ENCODE assay signal across 8 cellular contexts in genomic region chr19:17074628-17075034, GRCh38. TPM values are rescaled to one million over a fixed set of nuclear protein-coding genes. Genes with fewer than 3 reads are reported as not detected.
DNase-seq lines count a peak whose midpoint lies in the region; ATAC-seq and TF ChIP-seq lines count a peak whose summit lies in the region.

No MANE protein-coding gene starts in this region.

- POLR2A ChIA-PET in T-cell (lab: Charles Lee), result no interaction called here

- no peaks in the 10 kb centered on the region for H3K27me3 Mint-ChIP-seq in activated naive CD4-positive, alpha-beta T cell treated with anti-CD3 and anti-CD28 coated beads for 36 hours (ENCODE audit: low read depth)
- H3K27me3 Mint-ChIP-seq in T-cell (no peaks in the 10 kb centered on the region), glutamatergic neuron (ENCODE audit: unreplicated experiment) (peaks cover 7% of the 10 kb centered on the region)

- peaks cover 51% of the 10 kb centered on the region for H3K4me1 Mint-ChIP-seq in activated naive CD4-positive, alpha-beta T cell treated with anti-CD3 and anti-CD28 coated beads for 36 hours (ENCODE audit: low read depth)
- H3K4me1 Mint-ChIP-seq in T-cell, result peaks cover 51 to 66% (median 66%) of the 10 kb centered on the region in 3 donors
- peaks cover 24% of the 10 kb centered on the region for H3K4me1 Mint-ChIP-seq in glutamatergic neuron (ENCODE audit: low read depth, unreplicated experiment)
- H3K4me1 Mint-ChIP-seq in stimulated activated effector memory CD8-positive, alpha-beta T cell treated with anti-CD3 and anti-CD28 coated beads, Interleukin-12 subunit alpha, Interleukin-12 subunit beta, amount 100 ng/mL, for 72 hours, result peaks cover 77% of the 10 kb centered on the region

- H3K9me3 Mint-ChIP-seq in activated naive CD4-positive, alpha-beta T cell treated with anti-CD3 and anti-CD28 coated beads for 36 hours, result no peaks in the 10 kb centered on the region
- H3K9me3 Mint-ChIP-seq in T-cell (no peaks in the 10 kb centered on the region), glutamatergic neuron (ENCODE audit: unreplicated experiment) (peaks cover 9% of the 10 kb centered on the region)
- H3K9me3 Mint-ChIP-seq in stimulated activated effector memory CD8-positive, alpha-beta T cell treated with anti-CD3 and anti-CD28 coated beads, Interleukin-12 subunit alpha, Interleukin-12 subunit beta, amount 100 ng/mL, for 72 hours, result no peaks in the 10 kb centered on the region

- intact Hi-C loops in activated naive CD4-positive, alpha-beta T cell treated with anti-CD3 and anti-CD28 coated beads for 36 hours (cut with micrococcal nuclease), result loop anchor here (1.0 to 10.0 kb wide), 12 partner anchors 51 to 1947 kb away; partner anchors contain the start of genes BABAM1, BST2, DDA1 and GTPBP3
- intact Hi-C loops in sciatic nerve (cut with DNase I), result loop anchor here (10.0 kb wide), 1 partner anchor 60 kb away; no protein-coding TSS in a partner anchor

- H3K36me3 Mint-ChIP-seq in activated naive CD4-positive, alpha-beta T cell treated with anti-CD3 and anti-CD28 coated beads for 36 hours (ENCODE audit: low read depth), result peaks cover 30% of the 10 kb centered on the region
- H3K36me3 Mint-ChIP-seq in T-cell (peaks cover 7% of the 10 kb centered on the region), glutamatergic neuron (ENCODE audit: unreplicated experiment) (no peaks in the 10 kb centered on the region)
- H3K36me3 Mint-ChIP-seq in stimulated activated effector memory CD8-positive, alpha-beta T cell treated with anti-CD3 and anti-CD28 coated beads, Interleukin-12 subunit alpha, Interleukin-12 subunit beta, amount 100 ng/mL, for 72 hours, result peaks cover 65% of the 10 kb centered on the region

- no peak for DNase-seq in activated naive CD4-positive, alpha-beta T cell treated with anti-CD3 and anti-CD28 coated beads for 36 hours
- no peak for DNase-seq in activated naive CD4-positive, alpha-beta T cell treated with anti-CD3 and anti-CD28 coated beads, Interleukin-2, amount 50 U/mL, for 16 hours
- DNase-seq in T-cell (peak in 2 of 34 experiments; percentile 8 to 14), glutamatergic neuron (no peak), sciatic nerve (ENCODE audit: low spot score) (no peak), H4 (ENCODE audit: low spot score) (no peak)
- DNase-seq in stimulated activated effector memory CD8-positive, alpha-beta T cell treated with anti-CD3 and anti-CD28 coated beads, Interleukin-12 subunit alpha, Interleukin-12 subunit beta, amount 100 ng/mL, for 72 hours (ENCODE audit: low spot score in 2 of 2), result peak in 1 of 2 donors; percentile 53

- CTCF ChIA-PET in activated naive CD4-positive, alpha-beta T cell treated with anti-CD3 and anti-CD28 coated beads for 36 hours (lab: Charles Lee), result interaction anchor here (1.5 kb wide), 1 partner anchor 7 kb away, joined by 5 read pairs; no protein-coding TSS in a partner anchor
- CTCF ChIA-PET in T-cell (lab: Charles Lee), result interaction anchor here in 1 of 2 donors (0.6 to 1.6 kb wide), 3 partner anchors 19 to 999 kb away, joined by 3 read pairs; partner anchors contain the start of gene TPM4

- H3K27ac Mint-ChIP-seq in activated naive CD4-positive, alpha-beta T cell treated with anti-CD3 and anti-CD28 coated beads for 36 hours, result peak overlapping the region; percentile 98
- H3K27ac Mint-ChIP-seq in T-cell (peak overlapping the region; percentile 96 to 97), glutamatergic neuron (ENCODE audit: unreplicated experiment) (peak overlapping the region; percentile 90)
- peak overlapping the region; percentile 95 for H3K27ac Mint-ChIP-seq in stimulated activated effector memory CD8-positive, alpha-beta T cell treated with anti-CD3 and anti-CD28 coated beads, Interleukin-12 subunit alpha, Interleukin-12 subunit beta, amount 100 ng/mL, for 72 hours

- ATAC-seq in T-cell (replicated peaks in 1 of 4) (no peak), HG02623 (IDR thresholded peaks at IDR 0.05; ENCODE audit: unreplicated experiment) (no peak), sciatic nerve (no peak)
- ATAC-seq in stimulated activated effector memory CD8-positive, alpha-beta T cell treated with anti-CD3 and anti-CD28 coated beads, Interleukin-12 subunit alpha, Interleukin-12 subunit beta, amount 100 ng/mL, for 72 hours, result no peak

- no peak for TF ChIP-seq CTCF in glutamatergic neuron (IDR thresholded peaks at IDR 0.05; ENCODE audit: partially characterized antibody, unreplicated experiment)

- peak overlapping the region; percentile 100 for H3K4me3 Mint-ChIP-seq in activated naive CD4-positive, alpha-beta T cell treated with anti-CD3 and anti-CD28 coated beads for 36 hours
- peak overlapping the region; percentile 96 to 99 (median 98) for H3K4me3 Mint-ChIP-seq in T-cell
- peak overlapping the region; percentile 91 for H3K4me3 Mint-ChIP-seq in glutamatergic neuron (ENCODE audit: unreplicated experiment)
- H3K4me3 Mint-ChIP-seq in stimulated activated effector memory CD8-positive, alpha-beta T cell treated with anti-CD3 and anti-CD28 coated beads, Interleukin-12 subunit alpha, Interleukin-12 subunit beta, amount 100 ng/mL, for 72 hours, result peak overlapping the region; percentile 99

RNA-seq across cellular contexts. Expression of gene HAUS8, which starts 0.6 kb away (rescaled TPM):
- 10 to 100 TPM; 47.3 to 48.8 TPM for total RNA-seq in activated naive CD4-positive, alpha-beta T cell treated with anti-CD3 and anti-CD28 coated beads for 36 hours
- total RNA-seq in T-cell (10 to 100 TPM; 16.6 to 20.4 (median 19.3) TPM), glutamatergic neuron (ENCODE audit: unreplicated experiment) (9.1 TPM), sciatic nerve (5.9 TPM)
- 10.6 and 22.8 TPM in 2 replicates for total RNA-seq in H4 (2014; rRNA removed; shearing (Covaris generic))

RNA-seq across cellular contexts. Expression of gene MYO9B, which starts 0.9 kb away (rescaled TPM):
- 10 to 100 TPM; 73.1 to 78.6 TPM for total RNA-seq in activated naive CD4-positive, alpha-beta T cell treated with anti-CD3 and anti-CD28 coated beads for 36 hours
- total RNA-seq in T-cell, result 100 to 1,000 TPM; 185 to 220 (median 202) TPM
- total RNA-seq in glutamatergic neuron (ENCODE audit: unreplicated experiment), result 237 TPM
- 90.7 TPM for total RNA-seq in sciatic nerve
- 15.1 and 21.0 TPM in 2 replicates for total RNA-seq in H4 (2014; rRNA removed; shearing (Covaris generic))

RNA-seq across cellular contexts. Expression of gene CPAMD8, which starts 48.0 kb away (rescaled TPM):
- under 1 TPM; 0.41 to 0.44 TPM for total RNA-seq in activated naive CD4-positive, alpha-beta T cell treated with anti-CD3 and anti-CD28 coated beads for 36 hours
- total RNA-seq in T-cell (1 to 10 TPM; 2.1 to 6.2 (median 2.9) TPM), glutamatergic neuron (ENCODE audit: unreplicated experiment) (15.4 TPM), sciatic nerve (9.6 TPM)
- total RNA-seq in H4 (2014; rRNA removed; shearing (Covaris generic)), result not detected in 2 replicates
